ENCODE assay signal across 8 cellular contexts in genomic region chr2:6896930-6897759, GRCh38. TPM values are rescaled to one million over a fixed set of nuclear protein-coding genes. Genes with fewer than 3 reads are reported as not detected.
DNase-seq lines count a peak whose midpoint lies in the region; TF ChIP-seq lines count a peak whose summit lies in the region.

No MANE protein-coding gene starts in this region.

- H3K9me3 Mint-ChIP-seq in T-helper 2 cell treated with Interferon-gamma antibody and Interleukin-4, amounts not matched to agents 5 μg/mL and 100 μg/mL, for 36 hours: peaks cover 25% of the 10 kb centered on the region

- peaks cover 8% of the 10 kb centered on the region for H3K4me1 Mint-ChIP-seq in T-helper 2 cell treated with Interferon-gamma antibody and Interleukin-4, amounts not matched to agents 5 μg/mL and 100 μg/mL, for 36 hours (ENCODE audit: low read depth)

- TF ChIP-seq CTCF in HL-60 (IDR thresholded peaks at IDR 0.05; ENCODE audit: insufficient read depth, low read length) (peak; percentile 25), epithelial cell of proximal tubule (conservative IDR thresholded peaks at IDR 0.05; ENCODE audit: low read depth, low read length) (peak; percentile 69), neutrophil (IDR thresholded peaks at IDR 0.05) (peak; percentile 32)

- no peaks in the 10 kb centered on the region for H3K27me3 ChIP-seq in HL-60 (ENCODE audit: insufficient read depth, poor library complexity, severe bottlenecking)
- H3K27me3 ChIP-seq in neutrophil: no peaks in the 10 kb centered on the region

- no peaks in the 10 kb centered on the region for H3K36me3 ChIP-seq in neutrophil

- H3K4me3 ChIP-seq in HL-60 (replicated peaks; ENCODE audit: insufficient read depth, low read length) (no peak overlapping the region), epithelial cell of proximal tubule (ENCODE audit: low read depth, low read length) (no peak overlapping the region), neutrophil (ENCODE audit: low read depth in 1 of 2, low read length in 1 of 2) (no peak overlapping the region)

- no peak overlapping the region for H3K27ac Mint-ChIP-seq in T-helper 2 cell treated with Interferon-gamma antibody and Interleukin-4, amounts not matched to agents 5 μg/mL and 100 μg/mL, for 36 hours

- DNase-seq in NCI-H510A treated with DMSO at 0.1 percent for 48 hours (lab: John Stamatoyannopoulos, UW) (peak; percentile 32), NCI-H510A (lab: John Stamatoyannopoulos, UW) (no peak), HL-60 (ENCODE audit: low read depth in 1 of 2, low spot score in 1 of 2) (no peak), SHP77 treated with DMSO at 0.1 percent for 48 hours (lab: John Stamatoyannopoulos, UW) (peak; percentile 12), epithelial cell of proximal tubule (ENCODE audit: low read depth) (peak; percentile 9), HK-2 (ENCODE audit: unreplicated experiment) (no peak)
- no peak for DNase-seq in T-helper 2 cell treated with Interferon-gamma antibody and Interleukin-4, amounts not matched to agents 5 μg/mL and 100 μg/mL, for 36 hours (ENCODE audit: low spot score)

- H3K9me3 ChIP-seq in neutrophil: no peaks in the 10 kb centered on the region

- no peak overlapping the region for H3K27ac ChIP-seq in HL-60 (replicated peaks)
- H3K27ac ChIP-seq in neutrophil: no peak overlapping the region

- H3K36me3 Mint-ChIP-seq in T-helper 2 cell treated with Interferon-gamma antibody and Interleukin-4, amounts not matched to agents 5 μg/mL and 100 μg/mL, for 36 hours (ENCODE audit: low read depth): peaks cover 74% of the 10 kb centered on the region

- H3K4me1 ChIP-seq in neutrophil (ENCODE audit: control insufficient read depth in 1 of 2, insufficient read depth in 1 of 2, low read depth in 1 of 2, low read length in 1 of 2): no peaks in the 10 kb centered on the region

- no peak overlapping the region for H3K4me3 Mint-ChIP-seq in T-helper 2 cell treated with Interferon-gamma antibody and Interleukin-4, amounts not matched to agents 5 μg/mL and 100 μg/mL, for 36 hours

- H3K27me3 Mint-ChIP-seq in T-helper 2 cell treated with Interferon-gamma antibody and Interleukin-4, amounts not matched to agents 5 μg/mL and 100 μg/mL, for 36 hours (ENCODE audit: low read depth): no peaks in the 10 kb centered on the region

RNA-seq across cellular contexts. Expression of gene RSAD2, which starts 19.6 kb away (rescaled TPM):
- total RNA-seq in epithelial cell of proximal tubule: under 0.01 and 0.65 TPM in 2 replicates

RNA-seq across cellular contexts. Expression of gene RNF144A, which starts 20.1 kb away (rescaled TPM):
- total RNA-seq in epithelial cell of proximal tubule: 14.1 and 17.4 TPM in 2 replicates

RNA-seq across cellular contexts. Expression of gene CMPK2, which starts 31.4 kb away (rescaled TPM):
- total RNA-seq in epithelial cell of proximal tubule: 4.3 and 4.6 TPM in 2 replicates

Comparison
In these comparisons a context has a peak if more than half of its experiments do, and no peak if none do; other contexts are left out.
1. DNase-seq: peak in NCI-H510A treated with DMSO at 0.1 percent for 48 hours (single experiment), SHP77 treated with DMSO at 0.1 percent for 48 hours (single experiment) and epithelial cell of proximal tubule (single experiment); none in NCI-H510A (single experiment), HL-60 (0 of 2), T-helper 2 cell treated with Interferon-gamma antibody and Interleukin-4, amounts not matched to agents 5 μg/mL and 100 μg/mL, for 36 hours (single experiment) and HK-2 (single experiment).
2. Peak in every context shown above with its lines, with median percentiles within 50 percentile points of each other: CTCF ChIP-seq.